ENCODE assay signal across 8 cellular contexts in genomic region chr2:157839162-157839801, GRCh38. TPM values are rescaled to one million over a fixed set of nuclear protein-coding genes. Genes with fewer than 3 reads are reported as not detected.
DNase-seq lines count a peak whose midpoint lies in the region; ATAC-seq, FAIRE-seq and TF ChIP-seq lines count a peak whose summit lies in the region.

No MANE protein-coding gene starts in this region.

- H3K36me3 ChIP-seq in CD4-positive, CD25-positive, alpha-beta regulatory T cell (ENCODE audit: control insufficient read depth, insufficient read depth, low read length), result peaks cover 10% of the 10 kb centered on the region
- peaks cover 4 to 5% of the 10 kb centered on the region in 2 experiments for H3K36me3 ChIP-seq in keratinocyte (ENCODE audit: control insufficient read depth in 2 of 2, extremely low read depth in 1 of 2, insufficient read depth in 2 of 2, low read length in 2 of 2)

- no peaks in the 10 kb centered on the region for H3K9me3 Mint-ChIP-seq in CD4-positive, CD25-positive, alpha-beta regulatory T cell

- H3K4me3 Mint-ChIP-seq in CD4-positive, CD25-positive, alpha-beta regulatory T cell, result no peak overlapping the region

- peaks cover 29% of the 10 kb centered on the region for H3K36me3 Mint-ChIP-seq in CD4-positive, CD25-positive, alpha-beta regulatory T cell

- peaks cover 38 to 75% (median 59%) of the 10 kb centered on the region in 4 donors for H3K4me1 Mint-ChIP-seq in CD4-positive, CD25-positive, alpha-beta regulatory T cell

- no peak for DNase-seq in CD4-positive, CD25-positive, alpha-beta regulatory T cell
- DNase-seq in NCI-H1694 treated with DMSO at 0.1 percent for 48 hours (lab: John Stamatoyannopoulos, UW) (peak; percentile 81), astrocyte of the cerebellum (ENCODE audit: low read depth) (peak; percentile 63), keratinocyte (ENCODE audit: low read depth, low spot score) (no peak), T-helper 9 cell (no peak)
- DNase-seq in activated effector memory CD4-positive, alpha-beta T cell treated with Interleukin-2 at 50 U/mL for 16 hours, result no peak

- H2AFZ ChIP-seq in keratinocyte (ENCODE audit: control insufficient read depth, low read length), result no peak overlapping the region

- H3K9me3 ChIP-seq in CD4-positive, CD25-positive, alpha-beta regulatory T cell (ENCODE audit: control insufficient read depth in 2 of 2, low read length in 2 of 2), result no peaks in the 10 kb centered on the region
- no peaks in the 10 kb centered on the region for H3K9me3 ChIP-seq in keratinocyte (ENCODE audit: control insufficient read depth, low read depth, low read length)

- no peak overlapping the region for H3K4me3 ChIP-seq in CD4-positive, CD25-positive, alpha-beta regulatory T cell (ENCODE audit: low read depth, low read length)
- H3K4me3 ChIP-seq in astrocyte of the cerebellum (ENCODE audit: low read depth, low read length) (no peak overlapping the region), keratinocyte (ENCODE audit: control insufficient read depth in 2 of 3, extremely low read depth in 1 of 3, insufficient read depth in 2 of 3, low read depth in 1 of 3, low read length in 3 of 3) (no peak overlapping the region)

- no peaks in the 10 kb centered on the region for H3K27me3 Mint-ChIP-seq in CD4-positive, CD25-positive, alpha-beta regulatory T cell

- H3K27ac Mint-ChIP-seq in CD4-positive, CD25-positive, alpha-beta regulatory T cell, result peak overlapping the region in 2 of 3 donors; percentile 53 to 92

- peaks cover 6% of the 10 kb centered on the region for H3K9me1 ChIP-seq in keratinocyte (ENCODE audit: control insufficient read depth, extremely low read depth, insufficient read depth, low read length)

- in situ Hi-C loops in astrocyte of the cerebellum (cut with HindIII; ENCODE audit: low sequenced_read_pairs), result loop anchor here (5.0 kb wide), 1 partner anchor 93 kb away; no protein-coding TSS in a partner anchor

- H3K4me1 ChIP-seq in CD4-positive, CD25-positive, alpha-beta regulatory T cell (ENCODE audit: control insufficient read depth, insufficient read depth, low read length, poor library complexity, severe bottlenecking), result peaks cover 34% of the 10 kb centered on the region
- peaks cover 20% of the 10 kb centered on the region for H3K4me1 ChIP-seq in keratinocyte (ENCODE audit: control insufficient read depth, extremely low read depth, insufficient read depth, low read length)

- peaks cover 32% of the 10 kb centered on the region for H3K79me2 ChIP-seq in keratinocyte (ENCODE audit: control insufficient read depth, insufficient read depth, low read length)

- no peak for ATAC-seq in CD4-positive, CD25-positive, alpha-beta regulatory T cell (ENCODE audit: low read depth in 2 of 2)
- ATAC-seq in GM18520 (IDR thresholded peaks at IDR 0.05; ENCODE audit: unreplicated experiment) (no peak), HG03045 (IDR thresholded peaks at IDR 0.05; ENCODE audit: unreplicated experiment) (no peak)

- FAIRE-seq in keratinocyte (lab: Jason Lieb, UNC), result no peak

- peak overlapping the region; percentile 7 for H3K4me2 ChIP-seq in keratinocyte (ENCODE audit: control insufficient read depth, extremely low read depth, insufficient read depth, low read depth, low read length)

- no peak overlapping the region for H3K9ac ChIP-seq in keratinocyte (ENCODE audit: control insufficient read depth, extremely low read depth, insufficient read depth, low read length)

- TF ChIP-seq CTCF in astrocyte of the cerebellum (IDR thresholded peaks at IDR 0.05; ENCODE audit: low read depth, low read length, missing control alignments) (no peak), keratinocyte (optimal IDR thresholded peaks at IDR 0.05 in 1 of 3, IDR thresholded peaks at IDR 0.05 in 1 of 3, conservative IDR thresholded peaks at IDR 0.05 in 1 of 3; ENCODE audit: extremely low read depth in 1 of 3, insufficient read depth in 2 of 3, low read length in 3 of 3) (no peak)

- H3K27ac ChIP-seq in CD4-positive, CD25-positive, alpha-beta regulatory T cell (ENCODE audit: insufficient read depth, low read length, poor library complexity, severe bottlenecking), result no peak overlapping the region
- peak overlapping the region; percentile 65 for H3K27ac ChIP-seq in keratinocyte (ENCODE audit: control insufficient read depth, insufficient read depth, low read length)

- H4K20me1 ChIP-seq in keratinocyte (ENCODE audit: control insufficient read depth, extremely low read depth, insufficient read depth, low read length), result no peaks in the 10 kb centered on the region

- dilution Hi-C loops in keratinocyte (cut with MboI; ENCODE audit: extremely low pct_ligation_motif_present, low sequenced_read_pairs), result no loop called here

- no peaks in the 10 kb centered on the region for H3K27me3 ChIP-seq in CD4-positive, CD25-positive, alpha-beta regulatory T cell (ENCODE audit: control insufficient read depth, insufficient read depth, low read length)
- no peaks in the 10 kb centered on the region for H3K27me3 ChIP-seq in keratinocyte (ENCODE audit: control insufficient read depth, extremely low read depth, insufficient read depth, low read length)

RNA-seq across cellular contexts. Expression of gene ACVR1, which starts 36.8 kb away (rescaled TPM):
- total RNA-seq in CD4-positive, CD25-positive, alpha-beta regulatory T cell, result 64.2 TPM
- polyA plus RNA-seq in CD4-positive, CD25-positive, alpha-beta regulatory T cell, result 10 to 100 TPM; 14.1 to 21.4 (median 17.3) TPM
- 25.5 to 37.7 TPM (median 30.8 TPM) in 3 replicates for polyA plus RNA-seq in keratinocyte
- polyA plus RNA-seq in keratinocyte (2011; ENCODE audit: low read depth), result 10.2 TPM
- 17.4 and 27.5 TPM in 2 replicates for polyA plus RNA-seq in keratinocyte (2011; cell fraction: cytosol; rRNA removed)
- 68.9 and 70.9 TPM in 2 replicates for polyA plus RNA-seq in keratinocyte (2011; cell fraction: nucleus; rRNA removed)
- polyA plus RNA-seq in keratinocyte (2012; ENCODE audit: low replicate concordance), result 18.8 and 24.7 TPM in 2 replicates
- 33.4 to 59.2 TPM (median 36.1 TPM) in 3 replicates for polyA minus RNA-seq in keratinocyte
- 13.8 TPM for polyA minus RNA-seq in keratinocyte (2011; cell fraction: cytosol; rRNA and poly(A)+ RNA removed)
- 36.6 and 71.1 TPM in 2 replicates for polyA minus RNA-seq in keratinocyte (2011; cell fraction: nucleus; rRNA and poly(A)+ RNA removed)

Comparison
In these comparisons a context has a peak if more than half of its experiments do, and no peak if none do; other contexts are left out.
1. DNase-seq: peak in NCI-H1694 treated with DMSO at 0.1 percent for 48 hours (single experiment) and astrocyte of the cerebellum (single experiment); none in CD4-positive, CD25-positive, alpha-beta regulatory T cell (0 of 3), keratinocyte (single experiment), T-helper 9 cell (single experiment) and activated effector memory CD4-positive, alpha-beta T cell treated with Interleukin-2 at 50 U/mL for 16 hours (single experiment).